In genomic region chr2:187842978-187843847, GRCh38 we compare ENCODE assay signal across 8 cellular contexts.
DNase-seq lines count a peak whose midpoint lies in the region; ATAC-seq, FAIRE-seq and TF ChIP-seq lines count a peak whose summit lies in the region.

No MANE protein-coding gene starts in this region.

- no peaks in the 10 kb centered on the region for H3K9me3 Mint-ChIP-seq in GM23338

- H3K4me1 Mint-ChIP-seq in GM23338: no peaks in the 10 kb centered on the region

- no peak overlapping the region for H2AFZ ChIP-seq in GM23338

- no peaks in the 10 kb centered on the region for H4K20me1 ChIP-seq in GM23338 (replicated peaks; ENCODE audit: insufficient read depth)

- no peak overlapping the region for H3K4me3 ChIP-seq in GM23338

- H3K9me2 ChIP-seq in GM23338 (ENCODE audit: insufficient read depth): no peaks in the 10 kb centered on the region

- H3K36me3 Mint-ChIP-seq in GM23338 (ENCODE audit: low read depth): no peaks in the 10 kb centered on the region; the same call in 2 of the 3 replicates

- H3K36me3 ChIP-seq in GM23338 (ENCODE audit: insufficient read depth): no peaks in the 10 kb centered on the region

- peaks cover 2% of the 10 kb centered on the region for H3K27me3 Mint-ChIP-seq in GM23338 (ENCODE audit: insufficient read depth, low read depth, poor library complexity)

- peak; percentile 77 to 88 for TF ChIP-seq CTCF in GM23338 (conservative IDR thresholded peaks at IDR 0.05; ENCODE audit: low read depth in 2 of 2)

- no peaks in the 10 kb centered on the region for H3K4me1 ChIP-seq in GM23338 (ENCODE audit: insufficient read depth)

- peak; percentile 78 for ATAC-seq in GM23338

- FAIRE-seq in TTC549 (lab: Jason Lieb, UNC): peak; percentile 97

- H3K27ac ChIP-seq in GM23338 (ENCODE audit: low read depth): no peak overlapping the region

- no peak overlapping the region for H3K4me3 Mint-ChIP-seq in GM23338

- no peak overlapping the region for H3K27ac Mint-ChIP-seq in GM23338

- no peaks in the 10 kb centered on the region for H3K79me2 ChIP-seq in GM23338 (replicated peaks; ENCODE audit: insufficient read depth)

- no peaks in the 10 kb centered on the region for H3K27me3 ChIP-seq in GM23338 (ENCODE audit: insufficient read depth)

- H3F3A ChIP-seq in GM23338 (replicated peaks; ENCODE audit: low read depth): no peaks in the 10 kb centered on the region

- H3K4me2 ChIP-seq in GM23338: no peak overlapping the region

- DNase-seq in GDM1 (lab: John Stamatoyannopoulos, UW) (peak; percentile 8), GM23338 (ENCODE audit: low spot score) (peak; percentile 91), NAMALWA (ENCODE audit: low spot score) (peak; percentile 75), hepatic stellate cell (ENCODE audit: low spot score) (peak; percentile 14), stromal cell of bone marrow (ENCODE audit: low read depth) (peak; percentile 39), NCI-H1930 (lab: John Stamatoyannopoulos, UW) (no peak), T1000 (lab: John Stamatoyannopoulos, UW) (no peak)

TF ChIP-seq in GM23338, 12 proteins besides CTCF, POLR2A, EP300 and RAD21:
- TF ChIP-seq ZNF331 (CRISPR knock-in tag; IDR thresholded peaks at IDR 0.05; ENCODE audit: low read depth): no peak
- no peak for TF ChIP-seq ZNF462 (CRISPR knock-in tag; IDR thresholded peaks at IDR 0.05)
- TF ChIP-seq, protein P1, sequence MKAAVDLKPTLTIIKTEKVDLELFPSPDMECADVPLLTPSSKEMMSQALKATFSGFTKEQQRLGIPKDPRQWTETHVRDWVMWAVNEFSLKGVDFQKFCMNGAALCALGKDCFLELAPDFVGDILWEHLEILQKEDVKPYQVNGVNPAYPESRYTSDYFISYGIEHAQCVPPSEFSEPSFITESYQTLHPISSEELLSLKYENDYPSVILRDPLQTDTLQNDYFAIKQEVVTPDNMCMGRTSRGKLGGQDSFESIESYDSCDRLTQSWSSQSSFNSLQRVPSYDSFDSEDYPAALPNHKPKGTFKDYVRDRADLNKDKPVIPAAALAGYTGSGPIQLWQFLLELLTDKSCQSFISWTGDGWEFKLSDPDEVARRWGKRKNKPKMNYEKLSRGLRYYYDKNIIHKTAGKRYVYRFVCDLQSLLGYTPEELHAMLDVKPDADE (IDR thresholded peaks at IDR 0.05): no peak
- TF ChIP-seq STAT1 (IDR thresholded peaks at IDR 0.05; ENCODE audit: unreplicated experiment): no peak
- no peak for TF ChIP-seq NANOG (IDR thresholded peaks at IDR 0.05; ENCODE audit: borderline replicate concordance)
- TF ChIP-seq EZH2phosphoT487 (IDR thresholded peaks at IDR 0.05; ENCODE audit: unreplicated experiment): no peak
- TF ChIP-seq ZNF114 (CRISPR knock-in tag; IDR thresholded peaks at IDR 0.05): no peak
- TF ChIP-seq, protein P2, sequence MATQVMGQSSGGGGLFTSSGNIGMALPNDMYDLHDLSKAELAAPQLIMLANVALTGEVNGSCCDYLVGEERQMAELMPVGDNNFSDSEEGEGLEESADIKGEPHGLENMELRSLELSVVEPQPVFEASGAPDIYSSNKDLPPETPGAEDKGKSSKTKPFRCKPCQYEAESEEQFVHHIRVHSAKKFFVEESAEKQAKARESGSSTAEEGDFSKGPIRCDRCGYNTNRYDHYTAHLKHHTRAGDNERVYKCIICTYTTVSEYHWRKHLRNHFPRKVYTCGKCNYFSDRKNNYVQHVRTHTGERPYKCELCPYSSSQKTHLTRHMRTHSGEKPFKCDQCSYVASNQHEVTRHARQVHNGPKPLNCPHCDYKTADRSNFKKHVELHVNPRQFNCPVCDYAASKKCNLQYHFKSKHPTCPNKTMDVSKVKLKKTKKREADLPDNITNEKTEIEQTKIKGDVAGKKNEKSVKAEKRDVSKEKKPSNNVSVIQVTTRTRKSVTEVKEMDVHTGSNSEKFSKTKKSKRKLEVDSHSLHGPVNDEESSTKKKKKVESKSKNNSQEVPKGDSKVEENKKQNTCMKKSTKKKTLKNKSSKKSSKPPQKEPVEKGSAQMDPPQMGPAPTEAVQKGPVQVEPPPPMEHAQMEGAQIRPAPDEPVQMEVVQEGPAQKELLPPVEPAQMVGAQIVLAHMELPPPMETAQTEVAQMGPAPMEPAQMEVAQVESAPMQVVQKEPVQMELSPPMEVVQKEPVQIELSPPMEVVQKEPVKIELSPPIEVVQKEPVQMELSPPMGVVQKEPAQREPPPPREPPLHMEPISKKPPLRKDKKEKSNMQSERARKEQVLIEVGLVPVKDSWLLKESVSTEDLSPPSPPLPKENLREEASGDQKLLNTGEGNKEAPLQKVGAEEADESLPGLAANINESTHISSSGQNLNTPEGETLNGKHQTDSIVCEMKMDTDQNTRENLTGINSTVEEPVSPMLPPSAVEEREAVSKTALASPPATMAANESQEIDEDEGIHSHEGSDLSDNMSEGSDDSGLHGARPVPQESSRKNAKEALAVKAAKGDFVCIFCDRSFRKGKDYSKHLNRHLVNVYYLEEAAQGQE (IDR thresholded peaks at IDR 0.05; ENCODE audit: unreplicated experiment): no peak

Comparison
In these comparisons a context has a peak if more than half of its experiments do, and no peak if none do; other contexts are left out.
1. DNase-seq: peak in GDM1 (single experiment), GM23338 (single experiment), NAMALWA (single experiment), hepatic stellate cell (single experiment) and stromal cell of bone marrow (single experiment); none in NCI-H1930 (0 of 2) and T1000 (single experiment).